Comparison of ENCODE assay signal across 8 cellular contexts in the genomic region with DNA sequence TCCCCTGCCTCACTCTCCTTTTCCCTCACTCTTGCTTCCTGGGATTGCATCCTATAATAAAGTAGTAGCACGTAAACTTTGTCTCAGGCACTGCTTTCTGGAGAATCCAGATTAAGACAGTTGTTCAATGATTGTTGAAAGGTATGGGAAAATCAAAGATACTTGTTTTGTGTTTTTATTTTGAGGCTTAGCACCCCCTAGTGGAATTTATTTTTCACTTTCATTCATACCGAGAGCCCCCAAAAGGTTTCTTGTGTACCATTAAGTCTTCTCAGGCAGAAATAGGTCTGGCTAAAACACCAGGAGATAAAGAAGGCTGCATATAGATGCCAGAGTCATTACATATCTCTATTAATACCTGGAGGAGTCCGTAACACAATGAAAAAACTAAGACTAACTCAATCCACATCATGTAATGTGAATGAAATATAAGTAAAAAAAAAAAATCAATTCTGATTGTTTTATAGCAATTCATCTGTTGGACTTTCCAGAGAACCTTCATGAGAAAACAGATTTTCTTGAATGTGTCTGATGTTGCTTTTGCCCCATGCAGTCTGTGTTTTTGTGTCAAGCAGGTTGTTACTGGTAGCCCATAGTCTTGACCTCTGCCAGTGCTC.
A peak's percentile ranks its signal among the peaks of the same experiment; 100 is the strongest.
DNase-seq lines count a peak whose midpoint lies in the region; ATAC-seq and TF ChIP-seq lines count a peak whose summit lies in the region.

No MANE protein-coding gene starts in this region.

- CTCF ChIA-PET in Caco-2 (lab: Charles Lee): no interaction called here
- CTCF ChIA-PET in activated B cell treated with CpG ODN at 0.5 μM for 24 hours (lab: Charles Lee): interaction anchor here (0.9 kb wide), 1 partner anchor 226 kb away, joined by 3 read pairs; no protein-coding TSS in a partner anchor

- no peaks in the 10 kb centered on the region for H3K4me1 Mint-ChIP-seq in Caco-2 (ENCODE audit: low read depth, unreplicated experiment)
- peaks cover 22% of the 10 kb centered on the region for H3K4me1 Mint-ChIP-seq in activated B cell treated with CpG ODN at 0.5 μM for 24 hours

- no peak overlapping the region for H3K27ac ChIP-seq in liver (ENCODE audit: low read depth in 1 of 2, low read length in 2 of 2)

- DNase-seq in Caco-2: peak in 1 of 2 experiments; percentile 1
- peak; percentile 35 for DNase-seq in Jurkat, Clone E6-1 (ENCODE audit: low read depth, low spot score)
- DNase-seq in activated B cell treated with CpG ODN at 0.5 μM for 24 hours: no peak
- DNase-seq in activated naive CD4-positive, alpha-beta T cell treated with anti-CD3 and anti-CD28 coated beads, Interleukin-2, amount 50 U/mL, for 16 hours: no peak
- DNase-seq in GOT3 (lab: John Stamatoyannopoulos, UW): no peak
- no peak for DNase-seq in T-helper 1 cell

- H3K9me3 ChIP-seq in Caco-2 (no peaks in the 10 kb centered on the region), liver (ENCODE audit: control insufficient read depth in 4 of 4, low read length in 3 of 4) (no peaks in the 10 kb centered on the region)

- H3K36me3 ChIP-seq in Caco-2 (ENCODE audit: control insufficient read depth, insufficient read depth, low read length) (no peaks in the 10 kb centered on the region), liver (ENCODE audit: control insufficient read depth in 4 of 4, insufficient read depth in 3 of 4, low read depth in 1 of 4, low read length in 3 of 4) (no peaks in the 10 kb centered on the region)

- H3K4me1 ChIP-seq in Caco-2 (no peaks in the 10 kb centered on the region), liver (ENCODE audit: control insufficient read depth in 4 of 4, insufficient read depth in 4 of 4, low read length in 3 of 4) (no peaks in the 10 kb centered on the region)

- POLR2A ChIA-PET in Caco-2 (lab: Charles Lee): no interaction called here
- POLR2A ChIA-PET in activated B cell treated with CpG ODN at 0.5 μM for 24 hours (lab: Charles Lee): interaction anchor here (0.7 kb wide), 1 partner anchor 22 kb away, joined by 3 read pairs; no protein-coding TSS in a partner anchor

- intact Hi-C loops in Caco-2 (cut with micrococcal nuclease; ENCODE audit: unreplicated experiment): no loop called here
- intact Hi-C loops in activated B cell treated with CpG ODN at 0.5 μM for 24 hours (cut with micrococcal nuclease): loop anchor here (10.0 kb wide), 1 partner anchor 89 kb away; no protein-coding TSS in a partner anchor

- no TSS peak for BruUV-seq in Caco-2 (replicated peaks; lab: Mats Ljungman, UMichigan)

- H3K27me3 ChIP-seq in Caco-2 (replicated peaks; ENCODE audit: control insufficient read depth, insufficient read depth, low read length): no peaks in the 10 kb centered on the region
- no peaks in the 10 kb centered on the region for H3K27me3 ChIP-seq in liver (ENCODE audit: control insufficient read depth in 4 of 4, insufficient read depth in 4 of 4, low read length in 3 of 4)

- peak; percentile 15 to 34 for TF ChIP-seq CTCF in Caco-2 (IDR thresholded peaks at IDR 0.05; ENCODE audit: insufficient read depth in 1 of 2, low read depth in 1 of 2, low read length in 1 of 2, severe bottlenecking in 1 of 2, unreplicated experiment in 1 of 2)
- TF ChIP-seq CTCF in activated B cell treated with CpG ODN at 0.5 μM for 24 hours (IDR thresholded peaks at IDR 0.05): no peak
- TF ChIP-seq CTCF in liver (IDR thresholded peaks at IDR 0.05; ENCODE audit: low read depth, low read length, missing input control): peak; percentile 41

- no peak overlapping the region for H3K9ac ChIP-seq in liver (ENCODE audit: low read depth in 1 of 2, low read length in 2 of 2)

- no peak for ATAC-seq in activated B cell treated with CpG ODN at 0.5 μM for 24 hours (ENCODE audit: low read depth)
- no peak for ATAC-seq in HG02798 (IDR thresholded peaks at IDR 0.05; ENCODE audit: poor library complexity, unreplicated experiment)

- H3K4me3 ChIP-seq in Caco-2 (ENCODE audit: low read depth, low read length): no peak overlapping the region
- no peak overlapping the region for H3K4me3 ChIP-seq in Jurkat, Clone E6-1 (ENCODE audit: low read length)
- no peak overlapping the region for H3K4me3 ChIP-seq in liver (ENCODE audit: low read depth in 1 of 3, low read length in 3 of 3)

- H3K36me3 Mint-ChIP-seq in Caco-2 (ENCODE audit: insufficient read depth, unreplicated experiment) (no peaks in the 10 kb centered on the region), activated B cell treated with CpG ODN at 0.5 μM for 24 hours (ENCODE audit: low read depth) (no peaks in the 10 kb centered on the region)

- WGBS in liver: 45% methylated on average over 3 of the region's 3 CpGs

- no peak overlapping the region for H3K4me3 Mint-ChIP-seq in Caco-2 (ENCODE audit: unreplicated experiment)
- no peak overlapping the region for H3K4me3 Mint-ChIP-seq in activated B cell treated with CpG ODN at 0.5 μM for 24 hours

- H3K27ac Mint-ChIP-seq in Caco-2 (ENCODE audit: unreplicated experiment) (no peak overlapping the region), activated B cell treated with CpG ODN at 0.5 μM for 24 hours (peak overlapping the region; percentile 11)

- peaks cover 4% of the 10 kb centered on the region for H3K27me3 Mint-ChIP-seq in Caco-2 (ENCODE audit: insufficient read depth, unreplicated experiment)
- no peaks in the 10 kb centered on the region for H3K27me3 Mint-ChIP-seq in activated B cell treated with CpG ODN at 0.5 μM for 24 hours

- TF ChIP-seq RAD21 in liver (IDR thresholded peaks at IDR 0.05): peak; percentile 63 to 72

- H3K9me3 Mint-ChIP-seq in Caco-2 (ENCODE audit: unreplicated experiment) (no peaks in the 10 kb centered on the region), activated B cell treated with CpG ODN at 0.5 μM for 24 hours (no peaks in the 10 kb centered on the region)

TF ChIP-seq in liver, 16 proteins besides CTCF, POLR2A, EP300 and RAD21:
- TF ChIP-seq HNF4G (IDR thresholded peaks at IDR 0.05): no peak
- no peak for TF ChIP-seq NR2F2 (IDR thresholded peaks at IDR 0.05)
- no peak for TF ChIP-seq TAF1 (conservative IDR thresholded peaks at IDR 0.05)
- TF ChIP-seq, protein P1, sequence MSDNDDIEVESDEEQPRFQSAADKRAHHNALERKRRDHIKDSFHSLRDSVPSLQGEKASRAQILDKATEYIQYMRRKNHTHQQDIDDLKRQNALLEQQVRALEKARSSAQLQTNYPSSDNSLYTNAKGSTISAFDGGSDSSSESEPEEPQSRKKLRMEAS (IDR thresholded peaks at IDR 0.05): no peak
- no peak for TF ChIP-seq JUND (IDR thresholded peaks at IDR 0.05)
- TF ChIP-seq, protein P2, sequence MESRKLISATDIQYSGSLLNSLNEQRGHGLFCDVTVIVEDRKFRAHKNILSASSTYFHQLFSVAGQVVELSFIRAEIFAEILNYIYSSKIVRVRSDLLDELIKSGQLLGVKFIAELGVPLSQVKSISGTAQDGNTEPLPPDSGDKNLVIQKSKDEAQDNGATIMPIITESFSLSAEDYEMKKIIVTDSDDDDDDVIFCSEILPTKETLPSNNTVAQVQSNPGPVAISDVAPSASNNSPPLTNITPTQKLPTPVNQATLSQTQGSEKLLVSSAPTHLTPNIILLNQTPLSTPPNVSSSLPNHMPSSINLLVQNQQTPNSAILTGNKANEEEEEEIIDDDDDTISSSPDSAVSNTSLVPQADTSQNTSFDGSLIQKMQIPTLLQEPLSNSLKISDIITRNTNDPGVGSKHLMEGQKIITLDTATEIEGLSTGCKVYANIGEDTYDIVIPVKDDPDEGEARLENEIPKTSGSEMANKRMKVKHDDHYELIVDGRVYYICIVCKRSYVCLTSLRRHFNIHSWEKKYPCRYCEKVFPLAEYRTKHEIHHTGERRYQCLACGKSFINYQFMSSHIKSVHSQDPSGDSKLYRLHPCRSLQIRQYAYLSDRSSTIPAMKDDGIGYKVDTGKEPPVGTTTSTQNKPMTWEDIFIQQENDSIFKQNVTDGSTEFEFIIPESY (IDR thresholded peaks at IDR 0.05): no peak
- TF ChIP-seq, protein P3, sequence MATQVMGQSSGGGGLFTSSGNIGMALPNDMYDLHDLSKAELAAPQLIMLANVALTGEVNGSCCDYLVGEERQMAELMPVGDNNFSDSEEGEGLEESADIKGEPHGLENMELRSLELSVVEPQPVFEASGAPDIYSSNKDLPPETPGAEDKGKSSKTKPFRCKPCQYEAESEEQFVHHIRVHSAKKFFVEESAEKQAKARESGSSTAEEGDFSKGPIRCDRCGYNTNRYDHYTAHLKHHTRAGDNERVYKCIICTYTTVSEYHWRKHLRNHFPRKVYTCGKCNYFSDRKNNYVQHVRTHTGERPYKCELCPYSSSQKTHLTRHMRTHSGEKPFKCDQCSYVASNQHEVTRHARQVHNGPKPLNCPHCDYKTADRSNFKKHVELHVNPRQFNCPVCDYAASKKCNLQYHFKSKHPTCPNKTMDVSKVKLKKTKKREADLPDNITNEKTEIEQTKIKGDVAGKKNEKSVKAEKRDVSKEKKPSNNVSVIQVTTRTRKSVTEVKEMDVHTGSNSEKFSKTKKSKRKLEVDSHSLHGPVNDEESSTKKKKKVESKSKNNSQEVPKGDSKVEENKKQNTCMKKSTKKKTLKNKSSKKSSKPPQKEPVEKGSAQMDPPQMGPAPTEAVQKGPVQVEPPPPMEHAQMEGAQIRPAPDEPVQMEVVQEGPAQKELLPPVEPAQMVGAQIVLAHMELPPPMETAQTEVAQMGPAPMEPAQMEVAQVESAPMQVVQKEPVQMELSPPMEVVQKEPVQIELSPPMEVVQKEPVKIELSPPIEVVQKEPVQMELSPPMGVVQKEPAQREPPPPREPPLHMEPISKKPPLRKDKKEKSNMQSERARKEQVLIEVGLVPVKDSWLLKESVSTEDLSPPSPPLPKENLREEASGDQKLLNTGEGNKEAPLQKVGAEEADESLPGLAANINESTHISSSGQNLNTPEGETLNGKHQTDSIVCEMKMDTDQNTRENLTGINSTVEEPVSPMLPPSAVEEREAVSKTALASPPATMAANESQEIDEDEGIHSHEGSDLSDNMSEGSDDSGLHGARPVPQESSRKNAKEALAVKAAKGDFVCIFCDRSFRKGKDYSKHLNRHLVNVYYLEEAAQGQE (IDR thresholded peaks at IDR 0.05): no peak
- no peak for TF ChIP-seq FOXA2 (IDR thresholded peaks at IDR 0.05)
- TF ChIP-seq FOXA1 (IDR thresholded peaks at IDR 0.05): no peak
- TF ChIP-seq HNF4A (conservative IDR thresholded peaks at IDR 0.05): no peak
- no peak for TF ChIP-seq SP1 (IDR thresholded peaks at IDR 0.05)
- no peak for TF ChIP-seq YY1 (IDR thresholded peaks at IDR 0.05)
- no peak for TF ChIP-seq RXRA (IDR thresholded peaks at IDR 0.05)
